16 cellular contexts compared by ENCODE assay signal in genomic region chr1:184650177-184650866, GRCh38.
"Had no signal": no experiment of that assay in that cellular context is flagged by ENCODE, and none has a peak within 500 bp of the region (broad histone marks: within the 10 kb centered on the region; RNA-seq: fewer than 3 reads in every experiment).

No MANE protein-coding gene starts in this region.

- ATAC-seq: activated CD8-positive, alpha-beta T cell treated with anti-CD3 and anti-CD28 coated beads, Interleukin-2, amount 10 ng/mL, durations not matched to agents 7 days and 5 days; esophagus mucosa; WTC11 had no signal

- FAIRE-seq: endometrium, keratinocyte had no signal

- H3K36me3 ChIP-seq: heart right ventricle, lower lobe of right lung, right lobe of liver, upper lobe of left lung had no signal

- H3K27me3 ChIP-seq: heart right ventricle, right lobe of liver, upper lobe of left lung had no signal

- H3K4me1 ChIP-seq: lower lobe of right lung, right lobe of liver had no signal

- DNase-seq: activated CD4-positive, alpha-beta T cell treated with anti-CD3 and anti-CD28 coated beads for 48 hours; activated CD8-positive, alpha-beta memory T cell treated with anti-CD3 and anti-CD28 coated beads, Interleukin-2, amount 50 U/mL, for 48 hours; activated CD8-positive, alpha-beta T cell treated with anti-CD3 and anti-CD28 coated beads, Interleukin-2, amount 10 ng/mL, durations not matched to agents 7 days and 5 days; activated naive CD8-positive, alpha-beta T cell treated with anti-CD3 and anti-CD28 coated beads, Interleukin-2, amount 10 ng/mL, durations not matched to agents 7 days and 5 days; heart right ventricle; lower lobe of right lung; midbrain; naive B cell; right lobe of liver; stimulated activated CD4-positive, alpha-beta T cell treated with anti-CD3 and anti-CD28 coated beads, Interleukin-2, amount 100 ng/mL, for 24 hours; stimulated activated naive CD4-positive, alpha-beta T cell treated with Interleukin-2 at 50 U/mL for 16 hours; upper lobe of left lung had no signal

- H3K27ac ChIP-seq: lower lobe of right lung, right lobe of liver, upper lobe of left lung had no signal

- H3K4me3 ChIP-seq: lower lobe of right lung, right lobe of liver, upper lobe of left lung had no signal

- H3K9me3 ChIP-seq: lower lobe of right lung, right lobe of liver, upper lobe of left lung had no signal
